ENCODE assay signal across 1 cellular context in genomic region chr21:36135391-36136094, GRCh38.
A peak's percentile ranks its signal among the peaks of the same experiment; 100 is the strongest.
TF ChIP-seq lines count a peak whose summit lies in the region.

No MANE protein-coding gene starts in this region.

TF ChIP-seq in HEK293, 187 proteins besides CTCF, POLR2A, EP300 and RAD21 (continued from another document):
- TF ChIP-seq PRDM10 (tag by site-specific recombination; IDR thresholded peaks at IDR 0.05) (no peak; the same call in 1 of the 2 replicates), ZNF791 (tag by site-specific recombination; IDR thresholded peaks at IDR 0.05) (no peak), ZNF558 (tag by site-specific recombination; IDR thresholded peaks at IDR 0.05) (no peak), SALL2 (tag by site-specific recombination; IDR thresholded peaks at IDR 0.05; ENCODE audit: borderline replicate concordance) (no peak), ZNF18 (tag by site-specific recombination; IDR thresholded peaks at IDR 0.05) (no peak), ZNF280C (tag by site-specific recombination; IDR thresholded peaks at IDR 0.05) (no peak), ZNF157 (tag by site-specific recombination; IDR thresholded peaks at IDR 0.05) (no peak), ZNF677 (tag by site-specific recombination; IDR thresholded peaks at IDR 0.05) (peak; percentile 48; the same call in 1 of the 2 replicates), ZBTB49 (tag by site-specific recombination; IDR thresholded peaks at IDR 0.05; ENCODE audit: low read depth) (no peak), ZBTB21 (tag by site-specific recombination; IDR thresholded peaks at IDR 0.05) (no peak), KLF1 (tag by site-specific recombination; IDR thresholded peaks at IDR 0.05) (peak; percentile 96), OVOL3 (tag by site-specific recombination; IDR thresholded peaks at IDR 0.05) (no peak), ZNF23 (tag by site-specific recombination; IDR thresholded peaks at IDR 0.05; ENCODE audit: borderline replicate concordance) (no peak), ZNF585B (tag by site-specific recombination; IDR thresholded peaks at IDR 0.05) (no peak), ZNF433 (tag by site-specific recombination; IDR thresholded peaks at IDR 0.05; ENCODE audit: low read depth) (no peak), ZNF488 (tag by site-specific recombination; IDR thresholded peaks at IDR 0.05) (no peak), ZNF292 (tag by site-specific recombination; IDR thresholded peaks at IDR 0.05; ENCODE audit: borderline replicate concordance, low read depth) (no peak), ZNF350 (tag by site-specific recombination; IDR thresholded peaks at IDR 0.05) (no peak), ZNF701 (tag by site-specific recombination; IDR thresholded peaks at IDR 0.05) (no peak), ZSCAN4 (tag by site-specific recombination; IDR thresholded peaks at IDR 0.05) (no peak; the same call in 1 of the 2 replicates), ZNF202 (tag by site-specific recombination; IDR thresholded peaks at IDR 0.05; ENCODE audit: borderline replicate concordance) (no peak), ZNF548 (tag by site-specific recombination; IDR thresholded peaks at IDR 0.05) (no peak), MZF1 (tag by site-specific recombination; IDR thresholded peaks at IDR 0.05; ENCODE audit: borderline replicate concordance) (no peak), ZNF639 (tag by site-specific recombination; IDR thresholded peaks at IDR 0.05) (no peak), ZNF549 (tag by site-specific recombination; IDR thresholded peaks at IDR 0.05) (no peak), ZNF214 (tag by site-specific recombination; IDR thresholded peaks at IDR 0.05; ENCODE audit: borderline replicate concordance) (no peak), ZNF280D (tag by site-specific recombination; IDR thresholded peaks at IDR 0.05) (no peak), ZNF24 (tag by site-specific recombination; IDR thresholded peaks at IDR 0.05) (0 out of 2 replicates have a peak, but pooled peaks have one; percentile 1), ZNF596 (tag by site-specific recombination; IDR thresholded peaks at IDR 0.05) (0 out of 2 replicates have a peak, but pooled peaks have one; percentile 26), ZNF324 (tag by site-specific recombination; IDR thresholded peaks at IDR 0.05) (no peak; the same call in 1 of the 2 replicates), ZNF530 (tag by site-specific recombination; IDR thresholded peaks at IDR 0.05; ENCODE audit: low read depth) (no peak), ZNF335 (tag by site-specific recombination; conservative IDR thresholded peaks at IDR 0.05) (peak; percentile 78), MYNN (tag by site-specific recombination; IDR thresholded peaks at IDR 0.05; ENCODE audit: borderline replicate concordance) (no peak), ZNF555 (tag by site-specific recombination; conservative IDR thresholded peaks at IDR 0.05) (no peak), ZNF2 (tag by site-specific recombination; IDR thresholded peaks at IDR 0.05) (0 out of 2 replicates have a peak, but pooled peaks have one; percentile 16), WT1 (tag by site-specific recombination; IDR thresholded peaks at IDR 0.05) (peak; percentile 6; the same call in 1 of the 2 replicates), ZNF112 (tag by site-specific recombination; IDR thresholded peaks at IDR 0.05) (no peak), ZNF473 (tag by site-specific recombination; IDR thresholded peaks at IDR 0.05) (no peak), ZNF341 (tag by site-specific recombination; IDR thresholded peaks at IDR 0.05; ENCODE audit: low read depth) (peak; percentile 93), ZNF19 (tag by site-specific recombination; IDR thresholded peaks at IDR 0.05; ENCODE audit: low read depth) (no peak)
